ENCODE assay signal across 7 cellular contexts in genomic region chr3:119676771-119677640, GRCh38. TPM values are rescaled to one million over a fixed set of nuclear protein-coding genes. Genes with fewer than 3 reads are reported as not detected.
A peak's percentile ranks its signal among the peaks of the same experiment; 100 is the strongest.
DNase-seq lines count a peak whose midpoint lies in the region; ATAC-seq, FAIRE-seq and TF ChIP-seq lines count a peak whose summit lies in the region.

Gene COX17, minus strand, starts transcription at chr3:119677406. Its CDS starts 96 bp downstream, at chr3:119677310.

- in situ Hi-C loops in astrocyte of the cerebellum (cut with HindIII; ENCODE audit: low sequenced_read_pairs): no loop called here

- H3K36me3 ChIP-seq in hepatocyte (replicated peaks; ENCODE audit: insufficient read depth, low read depth): no peaks in the 10 kb centered on the region

- no peaks in the 10 kb centered on the region for H3K9me2 ChIP-seq in hepatocyte (replicated peaks; ENCODE audit: insufficient read depth)

- TF ChIP-seq CTCF in astrocyte of the cerebellum (IDR thresholded peaks at IDR 0.05; ENCODE audit: low read depth, low read length, missing control alignments) (no peak), hepatocyte (IDR thresholded peaks at IDR 0.05; ENCODE audit: poor library complexity) (no peak)

- H3K79me2 ChIP-seq in hepatocyte: peaks cover 22% of the 10 kb centered on the region

- ATAC-seq in HG02981 (IDR thresholded peaks at IDR 0.05; ENCODE audit: unreplicated experiment): peak; percentile 89

- H3K9me3 ChIP-seq in hepatocyte (ENCODE audit: low read depth): no peaks in the 10 kb centered on the region

- peak; percentile 100 for FAIRE-seq in GM18507 (lab: Jason Lieb, UNC)

- under 1% methylated on average over 49 of the region's 54 CpGs for whole genome bisulfite sequencing in hepatocyte (ENCODE audit: low lambda C conversion rate, missing lambda C conversion rate)

- no peaks in the 10 kb centered on the region for H3K27me3 ChIP-seq in hepatocyte

- H3K4me3 ChIP-seq in astrocyte of the cerebellum (ENCODE audit: low read depth, low read length) (peak within 1 kb of the TSS; percentile 64), hepatocyte (peak within 1 kb of the TSS; percentile 64)

- H3K4me1 ChIP-seq in hepatocyte (ENCODE audit: insufficient read depth): peaks cover 5% of the 10 kb centered on the region

- DNase-seq in GM18507 (ENCODE audit: extremely low spot score, insufficient read length, low read depth) (peak; percentile 89), NCI-H2029 treated with DMSO at 0.1 percent for 48 hours (lab: John Stamatoyannopoulos, UW) (peak; percentile 96), T-helper 9 cell (peak; percentile 89), astrocyte of the cerebellum (ENCODE audit: low read depth) (peak; percentile 92), hepatocyte (ENCODE audit: low spot score) (peak; percentile 98), renal cortical epithelial cell (ENCODE audit: low read depth) (peak; percentile 97)

- H3K4me2 ChIP-seq in hepatocyte: peak within 1 kb of the TSS; percentile 89

- H2AFZ ChIP-seq in hepatocyte: peak within 1 kb of the TSS; percentile 70

- no peaks in the 10 kb centered on the region for H4K20me1 ChIP-seq in hepatocyte (ENCODE audit: insufficient read depth, poor library complexity, severe bottlenecking)

- H3K27ac ChIP-seq in hepatocyte: peak within 1 kb of the TSS; percentile 90

RNA-seq across cellular contexts. Expression of gene COX17, which starts in this region (rescaled TPM):
- total RNA-seq in hepatocyte (27.0 and 28.3 TPM in 2 replicates), renal cortical epithelial cell (7.3 and 11.4 TPM in 2 replicates)
- 80.7 and 87.2 TPM in 2 replicates for polyA plus RNA-seq in hepatocyte

Comparison
In these comparisons a context has a peak if more than half of its experiments do, and no peak if none do; other contexts are left out.
1. Peak in every context shown above with its lines: DNase-seq, ATAC-seq, H3K4me3 ChIP-seq and H3K27ac ChIP-seq.